15 cellular contexts compared by ENCODE assay signal in the genomic region with DNA sequence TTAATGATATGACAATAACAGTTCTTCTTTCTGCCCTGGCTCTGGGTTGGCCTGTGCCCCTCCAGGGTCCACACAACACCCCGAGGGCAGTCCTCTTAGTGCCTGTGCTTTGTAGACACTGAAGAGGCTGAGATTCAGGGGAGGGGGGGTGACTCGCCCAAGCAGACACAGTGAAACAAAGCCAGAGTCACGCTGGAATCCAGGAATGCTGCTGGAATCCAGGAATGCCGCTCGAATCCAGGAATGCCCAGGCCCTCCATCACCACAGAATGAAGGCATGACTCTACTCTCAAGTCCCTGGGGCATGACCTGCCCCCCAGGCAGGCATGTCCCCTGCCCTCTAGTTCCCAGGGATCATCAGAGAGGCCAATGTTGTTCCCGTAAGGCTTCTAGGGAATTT.
DNase-seq lines count a peak whose midpoint lies in the region; ATAC-seq, FAIRE-seq and TF ChIP-seq lines count a peak whose summit lies in the region.
"Had no signal": no experiment of that assay in that cellular context is flagged by ENCODE, and none has a peak within 500 bp of the region (broad histone marks: within the 10 kb centered on the region; RNA-seq: fewer than 3 reads in every experiment).

No MANE protein-coding gene starts in this region.

- no peak overlapping the region for H3K27ac Mint-ChIP-seq in endodermal cell
- H3K27ac Mint-ChIP-seq: nephron progenitor cell, WTC11 had no signal

- H3K4me1 Mint-ChIP-seq in endodermal cell: peaks cover 12% of the 10 kb centered on the region

- TF ChIP-seq CTCF in endodermal cell (conservative IDR thresholded peaks at IDR 0.05): no peak
- TF ChIP-seq CTCF in D721Med (IDR thresholded peaks at IDR 0.05; ENCODE audit: insufficient read depth, missing control alignments): no peak
- TF ChIP-seq CTCF in ovary (IDR thresholded peaks at IDR 0.05): no peak

- H2AFZ ChIP-seq in neuronal stem cell (ENCODE audit: low read length): no peak overlapping the region

- peak overlapping the region; percentile 66 for H3K27ac ChIP-seq in endodermal cell (ENCODE audit: low read depth, low read length)
- peak overlapping the region; percentile 65 for H3K27ac ChIP-seq in neuronal stem cell (replicated peaks; ENCODE audit: low read length)
- H3K27ac ChIP-seq in ovary: no peak overlapping the region
- H3K27ac ChIP-seq: BLaER1, gastroesophageal sphincter had no signal

- H4K91ac ChIP-seq in neuronal stem cell (ENCODE audit: low read depth, low read length, poor library complexity): no peak overlapping the region

- H3K4me3 ChIP-seq in endodermal cell (ENCODE audit: low read length): no peak overlapping the region
- H3K4me3 ChIP-seq in neuronal stem cell (ENCODE audit: low read length in 2 of 2): no peak overlapping the region
- no peak overlapping the region for H3K4me3 ChIP-seq in ovary
- H3K4me3 ChIP-seq: BLaER1, gastroesophageal sphincter had no signal

- no peaks in the 10 kb centered on the region for H3K27me3 Mint-ChIP-seq in endodermal cell (ENCODE audit: insufficient read depth)

- H3K4me2 ChIP-seq in neuronal stem cell (ENCODE audit: insufficient read depth, low read length, poor library complexity, severe bottlenecking): no peak overlapping the region
- H3K4me2 ChIP-seq: BLaER1 had no signal

- H3K18ac ChIP-seq in neuronal stem cell (ENCODE audit: low read length): no peak overlapping the region

- peak overlapping the region; percentile 14 for H2BK15ac ChIP-seq in neuronal stem cell (ENCODE audit: low read length)

- H3K36me3 Mint-ChIP-seq in endodermal cell (ENCODE audit: low read depth): peaks cover 63% of the 10 kb centered on the region

- H3K14ac ChIP-seq in neuronal stem cell (ENCODE audit: low read length): no peak overlapping the region

- no peak overlapping the region for H3K4me3 Mint-ChIP-seq in endodermal cell
- H3K4me3 Mint-ChIP-seq: nephron progenitor cell, WTC11 had no signal

- H2BK120ac ChIP-seq in neuronal stem cell (ENCODE audit: low read depth, low read length): no peak overlapping the region

- no peak for TF ChIP-seq POLR2A in ovary (IDR thresholded peaks at IDR 0.05)

- peaks cover 3% of the 10 kb centered on the region for H3K79me1 ChIP-seq in neuronal stem cell (ENCODE audit: low read depth, low read length)

- peaks cover 38% of the 10 kb centered on the region for H3K9me3 Mint-ChIP-seq in endodermal cell

- H3K9me3 ChIP-seq in endodermal cell (ENCODE audit: control insufficient read depth, low read length) (peaks cover 35% of the 10 kb centered on the region), neuronal stem cell (replicated peaks in 1 of 2; ENCODE audit: control insufficient read depth in 2 of 2, insufficient read depth in 1 of 2, low read depth in 1 of 2, low read length in 2 of 2) (peaks cover 21 to 40% of the 10 kb centered on the region in 2 donors), ovary (no peaks in the 10 kb centered on the region)

- no peak for ATAC-seq in GM21737 (IDR thresholded peaks at IDR 0.05; ENCODE audit: unreplicated experiment)
- ATAC-seq in GM21390 (IDR thresholded peaks at IDR 0.05; ENCODE audit: unreplicated experiment): no peak
- ATAC-seq: gastroesophageal sphincter, WTC11 had no signal

- 59 to 86% methylated on average over 2 to 6 of the region's 6 CpGs for WGBS in endodermal cell (ENCODE audit: insufficient coverage in 1 of 2, insufficient read length in 1 of 2), 2 experiments
- no CpG with 5 or more reads among the region's 6 CpGs for WGBS in neuronal stem cell (ENCODE audit: extremely low coverage in 2 of 2, insufficient read length in 2 of 2, insufficient replicate concordance in 1 of 2), 2 donors
- 26 to 51% (median 37%) methylated on average over 6 of the region's 6 CpGs for WGBS in ovary, 3 donors

- H3K4ac ChIP-seq in neuronal stem cell (ENCODE audit: low read length): no peak overlapping the region

- H3K23ac ChIP-seq in neuronal stem cell (ENCODE audit: low read depth, low read length, poor library complexity): no peak overlapping the region

- H3K4me1 ChIP-seq in endodermal cell (ENCODE audit: control insufficient read depth, insufficient read depth, low read length) (no peaks in the 10 kb centered on the region), neuronal stem cell (ENCODE audit: control insufficient read depth in 2 of 2, insufficient read depth in 1 of 2, low read depth in 1 of 2, low read length in 2 of 2) (peaks cover 20 to 26% of the 10 kb centered on the region in 2 donors), ovary (ENCODE audit: insufficient read depth) (peaks cover 31% of the 10 kb centered on the region)

- H3K27me3 ChIP-seq in endodermal cell (ENCODE audit: control insufficient read depth, insufficient read depth, low read length, poor library complexity, severe bottlenecking) (no peaks in the 10 kb centered on the region), neuronal stem cell (ENCODE audit: control insufficient read depth in 3 of 3, insufficient read depth in 3 of 3, low read depth in 1 of 3, low read length in 3 of 3) (no peaks in the 10 kb centered on the region), ovary (no peaks in the 10 kb centered on the region)
- H3K27me3 ChIP-seq: BLaER1, gastroesophageal sphincter had no signal

- intact Hi-C loops in ovary (cut with DNase I): no loop called here

- H3K9ac ChIP-seq in endodermal cell (ENCODE audit: extremely low read depth, low read length, poor library complexity, severe bottlenecking) (no peak overlapping the region), neuronal stem cell (ENCODE audit: low read depth, low read length, poor library complexity) (no peak overlapping the region)
- H3K9ac ChIP-seq: BLaER1 had no signal

- no peak overlapping the region for H2BK5ac ChIP-seq in neuronal stem cell (ENCODE audit: low read length)

- peak; percentile 51 for DNase-seq in AG08395 (ENCODE audit: low spot score)
- peak; percentile 79 for DNase-seq in M059J (ENCODE audit: low read depth)
- DNase-seq in endodermal cell: no peak
- DNase-seq in neuronal stem cell (ENCODE audit: low spot score): peak; percentile 50
- no peak for DNase-seq in D721Med (ENCODE audit: insufficient read length, low spot score)
- DNase-seq in ovary: no peak
- DNase-seq: amniotic stem cell, kidney, NCI-H2081 treated with DMSO at 0.1 percent for 48 hours, nephron progenitor cell had no signal

- no peak overlapping the region for H2AK5ac ChIP-seq in neuronal stem cell (ENCODE audit: low read depth, low read length)

- FAIRE-seq in D721Med (lab: Jason Lieb, UNC): no peak
- FAIRE-seq: kidney had no signal

- H2BK12ac ChIP-seq in neuronal stem cell (ENCODE audit: low read length): no peak overlapping the region

- H4K8ac ChIP-seq in neuronal stem cell (ENCODE audit: low read depth, low read length): no peak overlapping the region

- no peak for TF ChIP-seq EP300 in ovary (IDR thresholded peaks at IDR 0.05)

- peaks cover 47% of the 10 kb centered on the region for H3K36me3 ChIP-seq in endodermal cell (ENCODE audit: control insufficient read depth, insufficient read depth, low read length)
- H3K36me3 ChIP-seq in neuronal stem cell (replicated peaks in 1 of 2; ENCODE audit: control insufficient read depth in 2 of 2, insufficient read depth in 2 of 2, low read length in 2 of 2): peaks cover 12 to 31% of the 10 kb centered on the region in 2 donors
- H3K36me3 ChIP-seq in ovary: no peaks in the 10 kb centered on the region

Comparison
In these comparisons a context has a peak if more than half of its experiments do, and no peak if none do; other contexts are left out.
1. DNase-seq: peak in AG08395 (single experiment), M059J (single experiment) and neuronal stem cell (single experiment); none in endodermal cell (single experiment), D721Med (single experiment) and ovary (0 of 5).
2. H3K27ac ChIP-seq: peak in endodermal cell (single experiment) and neuronal stem cell (single experiment); none in ovary (0 of 2).